In genomic region chr11:95592455-95592854, GRCh38 we compare ENCODE assay signal across 15 cellular contexts.
DNase-seq lines count a peak whose midpoint lies in the region; ATAC-seq and TF ChIP-seq lines count a peak whose summit lies in the region.
"Had no signal": no experiment of that assay in that cellular context is flagged by ENCODE, and none has a peak within 500 bp of the region (broad histone marks: within the 10 kb centered on the region; RNA-seq: fewer than 3 reads in every experiment).

No MANE protein-coding gene starts in this region.

- no peak overlapping the region for H3K4me3 Mint-ChIP-seq in activated T-helper 2 cell treated with anti-CD3 and anti-CD28 coated beads, Interferon-gamma antibody, Interleukin-2, Interleukin-4, amounts not matched to agents 10 μg/mL and 5 μg/mL and 100 μg/mL, durations not matched to agents 14 hours and 24 hours and 36 hours (ENCODE audit: low read depth)
- H3K4me3 Mint-ChIP-seq: activated naive CD4-positive, alpha-beta T cell treated with anti-CD3 and anti-CD28 coated beads, Interleukin-2, amount 50 U/mL, for 24 hours; dendritic cell treated with granulocyte-macrophage colony-stimulating factor and Interleukin-4, amounts not matched to agents 40 ng/mL and 50 ng/mL, for 4 days; naive thymus-derived CD8-positive, alpha-beta T cell had no signal

- no peak for ATAC-seq in HG02759 (IDR thresholded peaks at IDR 0.05; ENCODE audit: unreplicated experiment)
- ATAC-seq: gastrocnemius medialis; naive thymus-derived CD8-positive, alpha-beta T cell had no signal

- H3K27ac ChIP-seq in C4-2B (peak overlapping the region; percentile 28), osteoblast (ENCODE audit: low read depth, low read length) (no peak overlapping the region)
- H3K27ac ChIP-seq: gastrocnemius medialis, SK-N-MC, upper lobe of left lung had no signal

- H3K36me3 Mint-ChIP-seq in activated T-helper 2 cell treated with anti-CD3 and anti-CD28 coated beads, Interferon-gamma antibody, Interleukin-2, Interleukin-4, amounts not matched to agents 10 μg/mL and 5 μg/mL and 100 μg/mL, durations not matched to agents 14 hours and 24 hours and 36 hours (ENCODE audit: low read depth), result peaks cover 3% of the 10 kb centered on the region
- H3K36me3 Mint-ChIP-seq: activated naive CD4-positive, alpha-beta T cell treated with anti-CD3 and anti-CD28 coated beads, Interleukin-2, amount 50 U/mL, for 24 hours; naive thymus-derived CD8-positive, alpha-beta T cell had no signal

- peak overlapping the region; percentile 30 for H3K4me2 ChIP-seq in osteoblast (ENCODE audit: insufficient read depth, low read length)

- no peak overlapping the region for H3K27ac Mint-ChIP-seq in activated T-helper 2 cell treated with anti-CD3 and anti-CD28 coated beads, Interferon-gamma antibody, Interleukin-2, Interleukin-4, amounts not matched to agents 10 μg/mL and 5 μg/mL and 100 μg/mL, durations not matched to agents 14 hours and 24 hours and 36 hours
- H3K27ac Mint-ChIP-seq: activated naive CD4-positive, alpha-beta T cell treated with anti-CD3 and anti-CD28 coated beads, Interleukin-2, amount 50 U/mL, for 24 hours; dendritic cell treated with granulocyte-macrophage colony-stimulating factor and Interleukin-4, amounts not matched to agents 40 ng/mL and 50 ng/mL, for 4 days; naive thymus-derived CD8-positive, alpha-beta T cell had no signal

- no peaks in the 10 kb centered on the region for H3K9me3 Mint-ChIP-seq in activated T-helper 2 cell treated with anti-CD3 and anti-CD28 coated beads, Interferon-gamma antibody, Interleukin-2, Interleukin-4, amounts not matched to agents 10 μg/mL and 5 μg/mL and 100 μg/mL, durations not matched to agents 14 hours and 24 hours and 36 hours
- H3K9me3 Mint-ChIP-seq: dendritic cell treated with granulocyte-macrophage colony-stimulating factor and Interleukin-4, amounts not matched to agents 40 ng/mL and 50 ng/mL, for 4 days; naive thymus-derived CD8-positive, alpha-beta T cell had no signal

- H2AFZ ChIP-seq in osteoblast (ENCODE audit: low read length), result peak overlapping the region; percentile 48

- no peaks in the 10 kb centered on the region for H3K27me3 Mint-ChIP-seq in activated T-helper 2 cell treated with anti-CD3 and anti-CD28 coated beads, Interferon-gamma antibody, Interleukin-2, Interleukin-4, amounts not matched to agents 10 μg/mL and 5 μg/mL and 100 μg/mL, durations not matched to agents 14 hours and 24 hours and 36 hours (ENCODE audit: low read depth)
- H3K27me3 Mint-ChIP-seq: activated naive CD4-positive, alpha-beta T cell treated with anti-CD3 and anti-CD28 coated beads, Interleukin-2, amount 50 U/mL, for 24 hours; dendritic cell treated with granulocyte-macrophage colony-stimulating factor and Interleukin-4, amounts not matched to agents 40 ng/mL and 50 ng/mL, for 4 days; naive thymus-derived CD8-positive, alpha-beta T cell had no signal

- H3K27me3 ChIP-seq in osteoblast (ENCODE audit: insufficient read depth, low read length), result no peaks in the 10 kb centered on the region
- H3K27me3 ChIP-seq: gastrocnemius medialis, upper lobe of left lung had no signal

- H4K20me1 ChIP-seq in osteoblast (ENCODE audit: insufficient read depth, low read length), result no peaks in the 10 kb centered on the region

- peak; percentile 6 for DNase-seq in NCI-H524 treated with DMSO at 0.1 percent for 48 hours (lab: John Stamatoyannopoulos, UW)
- DNase-seq in fibroblast of gingiva (ENCODE audit: low read depth), result peak; percentile 81
- DNase-seq in osteoblast (ENCODE audit: insufficient read length, low spot score, missing footprints), result no peak
- no peak for DNase-seq in RKO (ENCODE audit: low spot score)
- no peak for DNase-seq in COLO829 (ENCODE audit: low spot score)
- DNase-seq in activated T-helper 2 cell treated with anti-CD3 and anti-CD28 coated beads, Interferon-gamma antibody, Interleukin-2, Interleukin-4, amounts not matched to agents 10 μg/mL and 5 μg/mL and 100 μg/mL, durations not matched to agents 14 hours and 24 hours and 36 hours (ENCODE audit: low spot score), result no peak
- DNase-seq: gastrocnemius medialis; kidney glomerular epithelial cell; naive thymus-derived CD8-positive, alpha-beta T cell had no signal

- H3K4me1 Mint-ChIP-seq in activated T-helper 2 cell treated with anti-CD3 and anti-CD28 coated beads, Interferon-gamma antibody, Interleukin-2, Interleukin-4, amounts not matched to agents 10 μg/mL and 5 μg/mL and 100 μg/mL, durations not matched to agents 14 hours and 24 hours and 36 hours (ENCODE audit: low read depth), result peaks cover 16% of the 10 kb centered on the region

- H3K4me3 ChIP-seq in osteoblast (ENCODE audit: insufficient read depth, low read length), result no peak overlapping the region
- H3K4me3 ChIP-seq: gastrocnemius medialis, SK-N-MC, upper lobe of left lung had no signal

- no peaks in the 10 kb centered on the region for H3K79me2 ChIP-seq in osteoblast (ENCODE audit: insufficient read depth, low read length)

- H3K9me3 ChIP-seq in osteoblast (ENCODE audit: low read depth, low read length), result no peaks in the 10 kb centered on the region
- H3K9me3 ChIP-seq: gastrocnemius medialis, upper lobe of left lung had no signal

- intact Hi-C loops in activated T-helper 2 cell treated with anti-CD3 and anti-CD28 coated beads, Interferon-gamma antibody, Interleukin-2, Interleukin-4, amounts not matched to agents 10 μg/mL and 5 μg/mL and 100 μg/mL, durations not matched to agents 14 hours and 24 hours and 36 hours (cut with micrococcal nuclease), result no loop called here

- TF ChIP-seq CTCF in C4-2B (conservative IDR thresholded peaks at IDR 0.05) (no peak), osteoblast (IDR thresholded peaks at IDR 0.05; ENCODE audit: extremely low read depth, low read depth, low read length) (no peak)

- H3K36me3 ChIP-seq in osteoblast (ENCODE audit: insufficient read depth, low read length), result no peaks in the 10 kb centered on the region
- H3K36me3 ChIP-seq: gastrocnemius medialis, upper lobe of left lung had no signal

- H3K4me1 ChIP-seq in osteoblast (ENCODE audit: insufficient read depth, low read length), result peaks cover 18% of the 10 kb centered on the region
- H3K4me1 ChIP-seq: gastrocnemius medialis, upper lobe of left lung had no signal

Comparison
In these comparisons a context has a peak if more than half of its experiments do, and no peak if none do; other contexts are left out.
1. DNase-seq: peak in NCI-H524 treated with DMSO at 0.1 percent for 48 hours (single experiment) and fibroblast of gingiva (single experiment); none in osteoblast (single experiment), RKO (single experiment), COLO829 (single experiment) and activated T-helper 2 cell treated with anti-CD3 and anti-CD28 coated beads, Interferon-gamma antibody, Interleukin-2, Interleukin-4, amounts not matched to agents 10 μg/mL and 5 μg/mL and 100 μg/mL, durations not matched to agents 14 hours and 24 hours and 36 hours (single experiment).